1 cellular context compared by ENCODE assay signal in genomic region chr6:42879372-42880239, GRCh38.
A peak's percentile ranks its signal among the peaks of the same experiment; 100 is the strongest.
TF ChIP-seq lines count a peak whose summit lies in the region.

TSS of gene RPL7L1 (plus strand) at chr6:42879616. CDS start at chr6:42879911, 295 bp downstream.

TF ChIP-seq in H1, 55 proteins besides CTCF, POLR2A, EP300 and RAD21 (continued from another document):
- TF ChIP-seq ATF3 (IDR thresholded peaks at IDR 0.05; ENCODE audit: insufficient read depth, low read depth, low read length) = no peak
- TF ChIP-seq RXRA (IDR thresholded peaks at IDR 0.05; ENCODE audit: insufficient read depth, low read depth, low read length) = no peak
- peak; percentile 93 for TF ChIP-seq YY1 (IDR thresholded peaks at IDR 0.05; ENCODE audit: low read depth, low read length)
- no peak for TF ChIP-seq FOSL1 (IDR thresholded peaks at IDR 0.05; ENCODE audit: insufficient read depth, low read depth, low read length)
- TF ChIP-seq, protein P1, sequence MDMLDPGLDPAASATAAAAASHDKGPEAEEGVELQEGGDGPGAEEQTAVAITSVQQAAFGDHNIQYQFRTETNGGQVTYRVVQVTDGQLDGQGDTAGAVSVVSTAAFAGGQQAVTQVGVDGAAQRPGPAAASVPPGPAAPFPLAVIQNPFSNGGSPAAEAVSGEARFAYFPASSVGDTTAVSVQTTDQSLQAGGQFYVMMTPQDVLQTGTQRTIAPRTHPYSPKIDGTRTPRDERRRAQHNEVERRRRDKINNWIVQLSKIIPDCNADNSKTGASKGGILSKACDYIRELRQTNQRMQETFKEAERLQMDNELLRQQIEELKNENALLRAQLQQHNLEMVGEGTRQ (IDR thresholded peaks at IDR 0.05; ENCODE audit: low read length) = peak; percentile 54; the same call in 1 of the 2 replicates
- peak; percentile 92 for TF ChIP-seq SP4 (IDR thresholded peaks at IDR 0.05; ENCODE audit: low read length)
- TF ChIP-seq EGR1 (IDR thresholded peaks at IDR 0.05; ENCODE audit: borderline replicate concordance, low read depth, low read length) = no peak
- TF ChIP-seq ZNF274 (IDR thresholded peaks at IDR 0.05; ENCODE audit: borderline replicate concordance, extremely low read depth, low read length) = no peak
- peak; percentile 53 for TF ChIP-seq BACH1 (IDR thresholded peaks at IDR 0.05; ENCODE audit: low read length)
- TF ChIP-seq, protein P2, sequence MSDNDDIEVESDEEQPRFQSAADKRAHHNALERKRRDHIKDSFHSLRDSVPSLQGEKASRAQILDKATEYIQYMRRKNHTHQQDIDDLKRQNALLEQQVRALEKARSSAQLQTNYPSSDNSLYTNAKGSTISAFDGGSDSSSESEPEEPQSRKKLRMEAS (IDR thresholded peaks at IDR 0.05) = peak; percentile 88
- TF ChIP-seq TAF7 (optimal IDR thresholded peaks at IDR 0.05; ENCODE audit: borderline replicate concordance, low read depth, low read length) = peak; percentile 93
- TF ChIP-seq SIN3A (conservative IDR thresholded peaks at IDR 0.05 in 1 of 2, IDR thresholded peaks at IDR 0.05 in 1 of 2; ENCODE audit: low read depth in 1 of 2, low read length in 2 of 2) = peak in 1 of 2 experiments; percentile 89; a peak in 2 of 4 replicates
- TF ChIP-seq CTBP2 (IDR thresholded peaks at IDR 0.05; ENCODE audit: borderline replicate concordance, insufficient read depth, insufficient read length, low read length) = no peak
- peak; percentile 70; the same call in 1 of the 2 replicates for TF ChIP-seq RBBP5 (IDR thresholded peaks at IDR 0.05; ENCODE audit: borderline replicate concordance, low read depth, low read length)
- 0 out of 2 replicates have a peak, but pooled peaks have one; percentile 16 for TF ChIP-seq TEAD4 (IDR thresholded peaks at IDR 0.05; ENCODE audit: low read depth, low read length)
- no peak for TF ChIP-seq CBX5 (IDR thresholded peaks at IDR 0.05; ENCODE audit: low read depth, low read length)
- peak; percentile 86; the same call in 1 of the 2 replicates for TF ChIP-seq ATF2 (IDR thresholded peaks at IDR 0.05; ENCODE audit: low read length)
- no peak for TF ChIP-seq EZH2 (IDR thresholded peaks at IDR 0.05; ENCODE audit: low read depth, low read length, severe bottlenecking)
- TF ChIP-seq ASH2L (IDR thresholded peaks at IDR 0.05; ENCODE audit: low read length) = peak; percentile 91
- TF ChIP-seq CHD2 (IDR thresholded peaks at IDR 0.05; ENCODE audit: low read length) = 0 out of 2 replicates have a peak, but pooled peaks have one; percentile 23
- TF ChIP-seq SP2 (IDR thresholded peaks at IDR 0.05; ENCODE audit: low read length) = peak; percentile 85
- TF ChIP-seq KDM5A (IDR thresholded peaks at IDR 0.05; ENCODE audit: low read length) = peak; percentile 71; the same call in 1 of the 2 replicates
- TF ChIP-seq, protein P3, sequence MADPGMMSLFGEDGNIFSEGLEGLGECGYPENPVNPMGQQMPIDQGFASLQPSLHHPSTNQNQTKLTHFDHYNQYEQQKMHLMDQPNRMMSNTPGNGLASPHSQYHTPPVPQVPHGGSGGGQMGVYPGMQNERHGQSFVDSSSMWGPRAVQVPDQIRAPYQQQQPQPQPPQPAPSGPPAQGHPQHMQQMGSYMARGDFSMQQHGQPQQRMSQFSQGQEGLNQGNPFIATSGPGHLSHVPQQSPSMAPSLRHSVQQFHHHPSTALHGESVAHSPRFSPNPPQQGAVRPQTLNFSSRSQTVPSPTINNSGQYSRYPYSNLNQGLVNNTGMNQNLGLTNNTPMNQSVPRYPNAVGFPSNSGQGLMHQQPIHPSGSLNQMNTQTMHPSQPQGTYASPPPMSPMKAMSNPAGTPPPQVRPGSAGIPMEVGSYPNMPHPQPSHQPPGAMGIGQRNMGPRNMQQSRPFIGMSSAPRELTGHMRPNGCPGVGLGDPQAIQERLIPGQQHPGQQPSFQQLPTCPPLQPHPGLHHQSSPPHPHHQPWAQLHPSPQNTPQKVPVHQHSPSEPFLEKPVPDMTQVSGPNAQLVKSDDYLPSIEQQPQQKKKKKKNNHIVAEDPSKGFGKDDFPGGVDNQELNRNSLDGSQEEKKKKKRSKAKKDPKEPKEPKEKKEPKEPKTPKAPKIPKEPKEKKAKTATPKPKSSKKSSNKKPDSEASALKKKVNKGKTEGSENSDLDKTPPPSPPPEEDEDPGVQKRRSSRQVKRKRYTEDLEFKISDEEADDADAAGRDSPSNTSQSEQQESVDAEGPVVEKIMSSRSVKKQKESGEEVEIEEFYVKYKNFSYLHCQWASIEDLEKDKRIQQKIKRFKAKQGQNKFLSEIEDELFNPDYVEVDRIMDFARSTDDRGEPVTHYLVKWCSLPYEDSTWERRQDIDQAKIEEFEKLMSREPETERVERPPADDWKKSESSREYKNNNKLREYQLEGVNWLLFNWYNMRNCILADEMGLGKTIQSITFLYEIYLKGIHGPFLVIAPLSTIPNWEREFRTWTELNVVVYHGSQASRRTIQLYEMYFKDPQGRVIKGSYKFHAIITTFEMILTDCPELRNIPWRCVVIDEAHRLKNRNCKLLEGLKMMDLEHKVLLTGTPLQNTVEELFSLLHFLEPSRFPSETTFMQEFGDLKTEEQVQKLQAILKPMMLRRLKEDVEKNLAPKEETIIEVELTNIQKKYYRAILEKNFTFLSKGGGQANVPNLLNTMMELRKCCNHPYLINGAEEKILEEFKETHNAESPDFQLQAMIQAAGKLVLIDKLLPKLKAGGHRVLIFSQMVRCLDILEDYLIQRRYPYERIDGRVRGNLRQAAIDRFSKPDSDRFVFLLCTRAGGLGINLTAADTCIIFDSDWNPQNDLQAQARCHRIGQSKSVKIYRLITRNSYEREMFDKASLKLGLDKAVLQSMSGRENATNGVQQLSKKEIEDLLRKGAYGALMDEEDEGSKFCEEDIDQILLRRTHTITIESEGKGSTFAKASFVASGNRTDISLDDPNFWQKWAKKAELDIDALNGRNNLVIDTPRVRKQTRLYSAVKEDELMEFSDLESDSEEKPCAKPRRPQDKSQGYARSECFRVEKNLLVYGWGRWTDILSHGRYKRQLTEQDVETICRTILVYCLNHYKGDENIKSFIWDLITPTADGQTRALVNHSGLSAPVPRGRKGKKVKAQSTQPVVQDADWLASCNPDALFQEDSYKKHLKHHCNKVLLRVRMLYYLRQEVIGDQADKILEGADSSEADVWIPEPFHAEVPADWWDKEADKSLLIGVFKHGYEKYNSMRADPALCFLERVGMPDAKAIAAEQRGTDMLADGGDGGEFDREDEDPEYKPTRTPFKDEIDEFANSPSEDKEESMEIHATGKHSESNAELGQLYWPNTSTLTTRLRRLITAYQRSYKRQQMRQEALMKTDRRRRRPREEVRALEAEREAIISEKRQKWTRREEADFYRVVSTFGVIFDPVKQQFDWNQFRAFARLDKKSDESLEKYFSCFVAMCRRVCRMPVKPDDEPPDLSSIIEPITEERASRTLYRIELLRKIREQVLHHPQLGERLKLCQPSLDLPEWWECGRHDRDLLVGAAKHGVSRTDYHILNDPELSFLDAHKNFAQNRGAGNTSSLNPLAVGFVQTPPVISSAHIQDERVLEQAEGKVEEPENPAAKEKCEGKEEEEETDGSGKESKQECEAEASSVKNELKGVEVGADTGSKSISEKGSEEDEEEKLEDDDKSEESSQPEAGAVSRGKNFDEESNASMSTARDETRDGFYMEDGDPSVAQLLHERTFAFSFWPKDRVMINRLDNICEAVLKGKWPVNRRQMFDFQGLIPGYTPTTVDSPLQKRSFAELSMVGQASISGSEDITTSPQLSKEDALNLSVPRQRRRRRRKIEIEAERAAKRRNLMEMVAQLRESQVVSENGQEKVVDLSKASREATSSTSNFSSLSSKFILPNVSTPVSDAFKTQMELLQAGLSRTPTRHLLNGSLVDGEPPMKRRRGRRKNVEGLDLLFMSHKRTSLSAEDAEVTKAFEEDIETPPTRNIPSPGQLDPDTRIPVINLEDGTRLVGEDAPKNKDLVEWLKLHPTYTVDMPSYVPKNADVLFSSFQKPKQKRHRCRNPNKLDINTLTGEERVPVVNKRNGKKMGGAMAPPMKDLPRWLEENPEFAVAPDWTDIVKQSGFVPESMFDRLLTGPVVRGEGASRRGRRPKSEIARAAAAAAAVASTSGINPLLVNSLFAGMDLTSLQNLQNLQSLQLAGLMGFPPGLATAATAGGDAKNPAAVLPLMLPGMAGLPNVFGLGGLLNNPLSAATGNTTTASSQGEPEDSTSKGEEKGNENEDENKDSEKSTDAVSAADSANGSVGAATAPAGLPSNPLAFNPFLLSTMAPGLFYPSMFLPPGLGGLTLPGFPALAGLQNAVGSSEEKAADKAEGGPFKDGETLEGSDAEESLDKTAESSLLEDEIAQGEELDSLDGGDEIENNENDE (IDR thresholded peaks at IDR 0.05; ENCODE audit: insufficient replicate concordance, low read length) = no peak
- TF ChIP-seq SRF (IDR thresholded peaks at IDR 0.05; ENCODE audit: low read depth, low read length) = no peak
- TF ChIP-seq, protein P4, sequence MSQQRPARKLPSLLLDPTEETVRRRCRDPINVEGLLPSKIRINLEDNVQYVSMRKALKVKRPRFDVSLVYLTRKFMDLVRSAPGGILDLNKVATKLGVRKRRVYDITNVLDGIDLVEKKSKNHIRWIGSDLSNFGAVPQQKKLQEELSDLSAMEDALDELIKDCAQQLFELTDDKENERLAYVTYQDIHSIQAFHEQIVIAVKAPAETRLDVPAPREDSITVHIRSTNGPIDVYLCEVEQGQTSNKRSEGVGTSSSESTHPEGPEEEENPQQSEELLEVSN (IDR thresholded peaks at IDR 0.05) = no peak
- TF ChIP-seq BCL11A (IDR thresholded peaks at IDR 0.05; ENCODE audit: low read depth in 2 of 2, low read length in 2 of 2) = no peak
- TF ChIP-seq SUZ12 (IDR thresholded peaks at IDR 0.05; ENCODE audit: low read length) = no peak
- no peak for TF ChIP-seq SIX5 (IDR thresholded peaks at IDR 0.05; ENCODE audit: low read depth, low read length)
- no peak for TF ChIP-seq CHD1 (IDR thresholded peaks at IDR 0.05; ENCODE audit: low read depth, low read length)
- TF ChIP-seq SP1 (IDR thresholded peaks at IDR 0.05; ENCODE audit: low read depth, low read length) = no peak
- TF ChIP-seq SAP30 (IDR thresholded peaks at IDR 0.05; ENCODE audit: insufficient read depth, insufficient replicate concordance, low read length) = no peak
- no peak for TF ChIP-seq MAFK (IDR thresholded peaks at IDR 0.05; ENCODE audit: low read depth, low read length)
- no peak for TF ChIP-seq CEBPB (IDR thresholded peaks at IDR 0.05; ENCODE audit: low read depth, low read length)
- peak; percentile 58 for TF ChIP-seq KDM4A (IDR thresholded peaks at IDR 0.05; ENCODE audit: low read depth, low read length, severe bottlenecking)
- no peak for TF ChIP-seq HDAC6 (IDR thresholded peaks at IDR 0.05; ENCODE audit: low read depth, low read length)
- TF ChIP-seq GTF2F1 (IDR thresholded peaks at IDR 0.05; ENCODE audit: borderline replicate concordance, low read depth, low read length) = peak; percentile 53; the same call in 1 of the 2 replicates
- TF ChIP-seq POLR2AphosphoS5 (IDR thresholded peaks at IDR 0.05; ENCODE audit: low read depth, low read length) = peak; percentile 96
- no peak for TF ChIP-seq CBX8 (IDR thresholded peaks at IDR 0.05; ENCODE audit: borderline replicate concordance, low read depth, low read length)
- TF ChIP-seq TAF1 (IDR thresholded peaks at IDR 0.05; ENCODE audit: low read depth, low read length) = peak; percentile 99
- no peak for TF ChIP-seq SIRT6 (IDR thresholded peaks at IDR 0.05; ENCODE audit: low read length)
- TF ChIP-seq NANOG (IDR thresholded peaks at IDR 0.05; ENCODE audit: insufficient read depth, low read depth, low read length, poor library complexity, severe bottlenecking) = no peak
- no peak for TF ChIP-seq TCF12 (IDR thresholded peaks at IDR 0.05; ENCODE audit: low read depth, low read length)
- TF ChIP-seq TBP (IDR thresholded peaks at IDR 0.05; ENCODE audit: low read depth, low read length) = peak; percentile 95
